Comparison of ENCODE assay signal across 8 cellular contexts in genomic region chr11:117180020-117180419, GRCh38. TPM values are rescaled to one million over a fixed set of nuclear protein-coding genes. Genes with fewer than 3 reads are reported as not detected.
DNase-seq lines count a peak whose midpoint lies in the region; ATAC-seq and TF ChIP-seq lines count a peak whose summit lies in the region.

No MANE protein-coding gene starts in this region.

- DNase-seq in activated CD8-positive, alpha-beta memory T cell treated with anti-CD3 and anti-CD28 coated beads for 24 hours, result peak; percentile 57
- no peak for DNase-seq in activated CD8-positive, alpha-beta memory T cell treated with anti-CD3 and anti-CD28 coated beads, Interleukin-2, amount 50 U/mL, for 4 hours
- DNase-seq in activated CD8-positive, alpha-beta T cell treated with anti-CD3 and anti-CD28 coated beads for 36 hours, result no peak
- DNase-seq in GM19240 (ENCODE audit: insufficient read length, low spot score), result no peak
- no peak for DNase-seq in NCI-H187 (lab: John Stamatoyannopoulos, UW)
- DNase-seq in dermis blood vessel endothelial cell, result no peak

- H3K27ac Mint-ChIP-seq in activated CD8-positive, alpha-beta T cell treated with anti-CD3 and anti-CD28 coated beads for 36 hours, result no peak overlapping the region

- H3K27me3 Mint-ChIP-seq in activated CD8-positive, alpha-beta T cell treated with anti-CD3 and anti-CD28 coated beads for 36 hours, result no peaks in the 10 kb centered on the region

- H3K36me3 Mint-ChIP-seq in activated CD8-positive, alpha-beta T cell treated with anti-CD3 and anti-CD28 coated beads for 36 hours (ENCODE audit: low read depth), result no peaks in the 10 kb centered on the region

- H3K4me3 Mint-ChIP-seq in activated CD8-positive, alpha-beta T cell treated with anti-CD3 and anti-CD28 coated beads for 36 hours, result peak overlapping the region; percentile 92

- no peaks in the 10 kb centered on the region for H3K27me3 ChIP-seq in iPS-15b (ENCODE audit: control insufficient read depth, insufficient read depth, low read length)
- H3K27me3 ChIP-seq in stomach smooth muscle (ENCODE audit: control insufficient read depth in 1 of 2, insufficient read depth in 2 of 2, low read length in 2 of 2), result no peaks in the 10 kb centered on the region

- peaks cover 28% of the 10 kb centered on the region for H3K4me1 Mint-ChIP-seq in activated CD8-positive, alpha-beta T cell treated with anti-CD3 and anti-CD28 coated beads for 36 hours (ENCODE audit: low read depth)

- H3K9ac ChIP-seq in iPS-15b (ENCODE audit: low read depth, low read length), result no peak overlapping the region
- H3K9ac ChIP-seq in stomach smooth muscle (ENCODE audit: low read length in 2 of 2), result peak overlapping the region; percentile 75 to 93

- peaks cover 11% of the 10 kb centered on the region for H3K36me3 ChIP-seq in iPS-15b (ENCODE audit: control insufficient read depth, insufficient read depth, low read length)
- peaks cover 12 to 17% of the 10 kb centered on the region in 2 donors for H3K36me3 ChIP-seq in stomach smooth muscle (ENCODE audit: control insufficient read depth in 2 of 2, insufficient read depth in 2 of 2, low read length in 2 of 2)

- H3K9me3 Mint-ChIP-seq in activated CD8-positive, alpha-beta T cell treated with anti-CD3 and anti-CD28 coated beads for 36 hours, result no peaks in the 10 kb centered on the region

- POLR2A ChIA-PET in activated CD8-positive, alpha-beta T cell treated with anti-CD3 and anti-CD28 coated beads for 36 hours (lab: Charles Lee), result interaction anchor here (0.6 to 4.3 kb wide), 13 partner anchors 7 to 251 kb away, joined by 3 to 29 read pairs (median 5); partner anchors contain the start of genes PAFAH1B2, PCSK7 and RNF214

- no peaks in the 10 kb centered on the region for H3K9me3 ChIP-seq in iPS-15b (ENCODE audit: control insufficient read depth, insufficient read depth, low read length)
- H3K9me3 ChIP-seq in stomach smooth muscle (ENCODE audit: control insufficient read depth in 2 of 2, low read length in 2 of 2), result no peaks in the 10 kb centered on the region

- CTCF ChIA-PET in activated CD8-positive, alpha-beta T cell treated with anti-CD3 and anti-CD28 coated beads for 36 hours (lab: Charles Lee), result interaction anchor here (1.2 to 8.8 kb wide), 16 partner anchors 8 to 408 kb away, joined by 3 to 125 read pairs (median 4); partner anchors contain the start of genes APOA5, PAFAH1B2, PCSK7 and RNF214

- H3K27ac ChIP-seq in stomach smooth muscle (ENCODE audit: low read length), result peak overlapping the region; percentile 93

- H3K4me1 ChIP-seq in iPS-15b (ENCODE audit: control insufficient read depth, insufficient read depth, low read length) (peaks cover 5% of the 10 kb centered on the region), stomach smooth muscle (ENCODE audit: control insufficient read depth, insufficient read depth, low read length) (peaks cover 39% of the 10 kb centered on the region)

- peak overlapping the region; percentile 53 for H3K4me3 ChIP-seq in iPS-15b (ENCODE audit: low read depth, low read length)
- H3K4me3 ChIP-seq in stomach smooth muscle (ENCODE audit: low read length in 2 of 2), result peak overlapping the region; percentile 80 to 90

- TF ChIP-seq CTCF in activated CD8-positive, alpha-beta T cell treated with anti-CD3 and anti-CD28 coated beads for 36 hours (IDR thresholded peaks at IDR 0.05), result no peak

- ATAC-seq in activated CD8-positive, alpha-beta T cell treated with anti-CD3 and anti-CD28 coated beads for 36 hours, result no peak

- intact Hi-C loops in activated CD8-positive, alpha-beta T cell treated with anti-CD3 and anti-CD28 coated beads for 36 hours (cut with micrococcal nuclease), result no loop called here

RNA-seq across cellular contexts. Expression of gene SIDT2, which starts 1.5 kb away (rescaled TPM):
- 10 to 100 TPM; 16.6 to 17.3 TPM for total RNA-seq in activated CD8-positive, alpha-beta T cell treated with anti-CD3 and anti-CD28 coated beads for 36 hours
- 10.4 and 19.5 TPM in 2 replicates for total RNA-seq in dermis blood vessel endothelial cell

RNA-seq across cellular contexts. Expression of gene TAGLN, which starts 19.1 kb away (rescaled TPM):
- total RNA-seq in activated CD8-positive, alpha-beta T cell treated with anti-CD3 and anti-CD28 coated beads for 36 hours, result 1 to 10 TPM; 2.0 to 2.5 TPM
- 11.4 and 31.3 TPM in 2 replicates for total RNA-seq in dermis blood vessel endothelial cell

RNA-seq across cellular contexts. Expression of gene PAFAH1B2, which starts 35.9 kb away (rescaled TPM):
- 10 to 100 TPM; 50.0 to 50.2 TPM for total RNA-seq in activated CD8-positive, alpha-beta T cell treated with anti-CD3 and anti-CD28 coated beads for 36 hours
- total RNA-seq in dermis blood vessel endothelial cell, result 231 and 325 TPM in 2 replicates

RNA-seq across cellular contexts. Expression of gene PCSK7, which starts 51.9 kb away (rescaled TPM):
- 100 to 1,000 TPM in 1 of 2 experiments, 10 to 100 TPM in 1; 98.8 to 107 TPM for total RNA-seq in activated CD8-positive, alpha-beta T cell treated with anti-CD3 and anti-CD28 coated beads for 36 hours
- 54.1 and 63.5 TPM in 2 replicates for total RNA-seq in dermis blood vessel endothelial cell

RNA-seq across cellular contexts. Expression of gene RNF214, which starts 52.5 kb away (rescaled TPM):
- total RNA-seq in activated CD8-positive, alpha-beta T cell treated with anti-CD3 and anti-CD28 coated beads for 36 hours, result 10 to 100 TPM; 14.7 to 18.3 TPM
- total RNA-seq in dermis blood vessel endothelial cell, result 10.6 and 12.3 TPM in 2 replicates
